25 cellular contexts compared by ENCODE assay signal in genomic region chr1:81023187-81023724, GRCh38.
"Had no signal": no experiment of that assay in that cellular context is flagged by ENCODE, and none has a peak within 500 bp of the region (broad histone marks: within the 10 kb centered on the region; RNA-seq: fewer than 3 reads in every experiment).

No MANE protein-coding gene starts in this region.

- H3K27me3 Mint-ChIP-seq: progenitor cell of endocrine pancreas; stimulated activated memory B cell treated with anti-CD40 and anti-IgM and Interleukin-4, amounts not matched to agents 10 μg/mL and 1 μg/mL and 100 μg/mL, for 72 hours; type B pancreatic cell had no signal

- H3K4me1 Mint-ChIP-seq: natural killer cell; neural crest cell; stimulated activated memory B cell treated with anti-CD40 and anti-IgM and Interleukin-4, amounts not matched to agents 10 μg/mL and 1 μg/mL and 100 μg/mL, for 72 hours had no signal

- H3K9ac ChIP-seq: parathyroid adenoma had no signal

- H3K4me1 ChIP-seq: gastroesophageal sphincter, heart right ventricle, lower lobe of right lung, parathyroid adenoma, right atrium auricular region, sigmoid colon, testis, tibial artery had no signal

- H3K36me3 ChIP-seq: gastroesophageal sphincter, heart right ventricle, lower lobe of right lung, right atrium auricular region, sigmoid colon, tibial artery had no signal

- H3K36me3 Mint-ChIP-seq: natural killer cell; stimulated activated memory B cell treated with anti-CD40 and anti-IgM and Interleukin-4, amounts not matched to agents 10 μg/mL and 1 μg/mL and 100 μg/mL, for 72 hours; type B pancreatic cell had no signal

- H3K4me3 ChIP-seq: dorsolateral prefrontal cortex, gastroesophageal sphincter, heart right ventricle, lower lobe of right lung, right atrium auricular region, sigmoid colon, testis, tibial artery had no signal

- H3K4me3 Mint-ChIP-seq: natural killer cell; neural crest cell; stimulated activated memory B cell treated with anti-CD40 and anti-IgM and Interleukin-4, amounts not matched to agents 10 μg/mL and 1 μg/mL and 100 μg/mL, for 72 hours; type B pancreatic cell had no signal

- H3K27me3 ChIP-seq: gastroesophageal sphincter, heart right ventricle, right atrium auricular region, sigmoid colon, testis, tibial artery had no signal

- H3K27ac Mint-ChIP-seq: natural killer cell; progenitor cell of endocrine pancreas; stimulated activated memory B cell treated with anti-CD40 and anti-IgM and Interleukin-4, amounts not matched to agents 10 μg/mL and 1 μg/mL and 100 μg/mL, for 72 hours; type B pancreatic cell had no signal

- ATAC-seq: esophagus mucosa; gastroesophageal sphincter; heart right ventricle; left ventricle myocardium superior; lower lobe of right lung; natural killer cell; stimulated activated memory B cell treated with anti-CD40 and anti-IgM and Interleukin-4, amounts not matched to agents 10 μg/mL and 1 μg/mL and 100 μg/mL, for 72 hours; stimulated activated naive CD8-positive, alpha-beta T cell treated with anti-CD3 and anti-CD28 coated beads, Interleukin-15, Interleukin-2, amounts not matched to agents 100 U/mL and 50 U/mL, for 24 hours had no signal

- DNase-seq: dorsolateral prefrontal cortex; effector CD4-positive, alpha-beta T cell; foreskin fibroblast; heart right ventricle; hippocampal formation; islet precursor cell; kidney glomerular epithelial cell; left ventricle myocardium superior; lower lobe of right lung; natural killer cell; sigmoid colon; stimulated activated CD4-positive, alpha-beta T cell treated with anti-CD3 and anti-CD28 coated beads, Interleukin-4, amount 100 ng/mL, for 4 hours; stimulated activated naive CD8-positive, alpha-beta T cell treated with anti-CD3 and anti-CD28 coated beads, Interleukin-15, Interleukin-2, amounts not matched to agents 100 U/mL and 50 U/mL, for 24 hours; substantia nigra; testis; tibial artery had no signal

- H3K9me3 ChIP-seq: gastroesophageal sphincter, heart right ventricle, lower lobe of right lung, right atrium auricular region, sigmoid colon, testis, tibial artery had no signal

- H3K27ac ChIP-seq: dorsolateral prefrontal cortex, epithelial cell of prostate, gastroesophageal sphincter, heart right ventricle, lower lobe of right lung, parathyroid adenoma, right atrium auricular region, sigmoid colon, testis, tibial artery had no signal

- H3K9me3 Mint-ChIP-seq: type B pancreatic cell had no signal

- H3K79me2 ChIP-seq: parathyroid adenoma had no signal

- H2AFZ ChIP-seq: parathyroid adenoma had no signal
